ENCODE assay signal across 1 cellular context in the genomic region with DNA sequence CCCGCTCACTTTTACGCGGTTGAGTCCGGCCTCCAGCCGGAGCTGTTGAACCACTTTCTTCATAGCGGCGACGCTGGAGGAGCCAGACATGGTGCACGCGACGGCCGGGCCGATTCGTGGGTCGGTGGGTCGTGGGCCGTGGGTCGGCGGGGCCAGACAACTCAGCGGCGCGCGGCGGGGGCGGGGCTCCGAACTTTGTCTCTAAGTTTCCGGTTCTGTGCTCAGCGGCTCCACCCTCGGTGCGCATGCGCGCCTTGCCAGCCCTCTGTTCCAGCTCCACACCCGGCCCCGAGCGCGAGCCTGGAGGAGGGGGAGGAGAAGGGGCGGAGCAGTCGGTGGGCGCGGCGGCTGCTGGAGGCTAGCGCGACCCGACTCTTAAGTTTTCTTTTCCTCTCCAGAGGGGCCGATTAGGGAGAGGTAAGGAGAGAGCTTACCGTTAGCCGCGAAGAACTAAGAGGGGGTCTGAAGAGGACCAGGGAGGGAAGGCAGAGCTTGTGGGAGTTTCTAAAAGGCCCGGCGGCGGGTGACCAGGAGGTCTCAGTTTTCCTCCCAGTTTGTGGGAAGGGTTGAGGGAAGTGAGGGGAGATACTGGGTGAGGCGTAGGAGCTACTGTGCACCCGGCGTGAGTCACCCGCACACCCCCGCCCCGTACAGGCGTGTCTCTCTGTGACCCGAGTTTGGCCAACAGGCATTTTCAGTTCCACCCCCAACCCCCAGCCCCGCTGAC.
A peak's percentile ranks its signal among the peaks of the same experiment; 100 is the strongest.
TF ChIP-seq lines count a peak whose summit lies in the region.

A gene (minus strand): TSS at position 580 of the 727 bp plus-strand sequence. CDS start 490 bp downstream, at position 90.
A gene with protein sequence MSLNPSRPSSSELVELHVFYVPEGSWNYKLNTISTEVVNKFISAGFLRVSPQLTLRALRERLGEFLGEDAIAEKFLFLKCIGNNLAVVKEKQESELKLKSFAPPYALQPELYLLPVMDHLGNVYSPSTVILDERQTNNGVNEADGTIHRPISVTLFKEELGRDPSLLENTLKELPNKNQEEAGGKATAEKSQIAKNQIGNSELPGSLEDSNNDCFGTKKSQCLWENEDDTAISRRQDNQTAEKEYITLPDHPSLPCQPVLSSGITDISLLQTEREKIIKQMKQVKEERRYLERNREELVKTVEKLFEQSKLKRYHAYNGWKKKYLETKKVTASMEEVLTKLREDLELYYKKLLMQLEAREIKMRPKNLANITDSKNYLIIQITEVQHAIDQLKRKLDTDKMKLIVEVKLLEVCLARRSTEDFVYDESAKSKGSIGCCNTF (plus strand): TSS at position 385 of the 727 bp plus-strand sequence. CDS start 9,974 bp downstream, outside the sequence.

TF ChIP-seq in endothelial cell of umbilical vein, 7 proteins besides CTCF, POLR2A, EP300 and RAD21 (continued from another document):
- TF ChIP-seq JUN (IDR thresholded peaks at IDR 0.05; ENCODE audit: borderline replicate concordance, insufficient read depth, insufficient read length, low read depth) (peak; percentile 48), GATA2 (IDR thresholded peaks at IDR 0.05; ENCODE audit: insufficient read depth, insufficient read length, low read depth, low read length) (no peak), EZH2 (IDR thresholded peaks at IDR 0.05; ENCODE audit: borderline replicate concordance, low read depth, low read length, severe bottlenecking) (no peak), FOS (IDR thresholded peaks at IDR 0.05; ENCODE audit: borderline replicate concordance, insufficient read depth, low read length) (peak; percentile 83)
- TF ChIP-seq, protein P1, sequence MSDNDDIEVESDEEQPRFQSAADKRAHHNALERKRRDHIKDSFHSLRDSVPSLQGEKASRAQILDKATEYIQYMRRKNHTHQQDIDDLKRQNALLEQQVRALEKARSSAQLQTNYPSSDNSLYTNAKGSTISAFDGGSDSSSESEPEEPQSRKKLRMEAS (IDR thresholded peaks at IDR 0.05; ENCODE audit: insufficient read depth, insufficient read length), result no peak
